In the genomic region with DNA sequence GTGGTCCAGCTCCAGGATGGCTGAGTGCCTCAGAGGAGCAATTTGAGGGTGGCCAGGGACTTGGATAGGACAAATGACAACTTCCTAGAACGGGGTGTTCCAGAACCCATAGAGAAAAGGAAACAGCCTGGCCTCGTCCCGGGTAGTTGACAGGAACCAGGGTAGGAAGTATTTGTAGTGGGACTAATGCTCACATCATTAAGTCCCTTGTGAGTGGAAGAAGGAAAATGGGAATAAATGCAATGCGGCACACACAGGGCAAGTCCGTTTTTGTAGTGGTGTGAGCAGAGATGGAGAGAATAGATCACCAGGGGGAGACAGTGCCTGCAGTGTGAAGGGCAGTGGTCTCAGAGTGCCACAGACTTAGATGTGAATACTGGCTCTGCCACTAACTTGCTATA, we compare ENCODE assay signal across 8 cellular contexts. TPM values are rescaled to one million over a fixed set of nuclear protein-coding genes. Genes with fewer than 3 reads are reported as not detected.
DNase-seq lines count a peak whose midpoint lies in the region; ATAC-seq, FAIRE-seq and TF ChIP-seq lines count a peak whose summit lies in the region.

No MANE protein-coding gene starts in this region.

- H3K4me1 ChIP-seq in A549: no peaks in the 10 kb centered on the region

- no peaks in the 10 kb centered on the region for H3K9me3 ChIP-seq in A549

- WGBS in A549 (ENCODE audit: missing lambda C conversion rate): 60% methylated on average over 5 of the region's 5 CpGs

- DNase-seq in A549 (ENCODE audit: low read depth in 1 of 2, low spot score in 1 of 2) (peak; percentile 43 to 68), GM13977 (ENCODE audit: low spot score) (no peak), SW480 (ENCODE audit: low spot score) (peak; percentile 65), Right ventricle myocardium superior (peak; percentile 50), ureter (ENCODE audit: low spot score) (no peak), NCI-H2081 treated with DMSO at 0.1 percent for 48 hours (lab: John Stamatoyannopoulos, UW) (no peak)
- DNase-seq in stimulated activated naive CD8-positive, alpha-beta T cell treated with anti-CD3 and anti-CD28 coated beads, Interleukin-15, Interleukin-2, amounts not matched to agents 100 U/mL and 50 U/mL, for 24 hours: peak; percentile 29
- DNase-seq in activated effector memory CD4-positive, alpha-beta T cell treated with anti-CD3 and anti-CD28 coated beads, Interleukin-2, amount 50 U/mL, for 16 hours: no peak

- H3K4me2 ChIP-seq in A549: no peak overlapping the region

- peak overlapping the region in 1 of 2 experiments; percentile 38; a peak in 2 of 6 replicates for H3K27ac ChIP-seq in A549

- intact Hi-C loops in Right ventricle myocardium superior (cut with DNase I): loop anchor here (2.0 kb wide), 1 partner anchor 340 kb away; no protein-coding TSS in a partner anchor

- peak; percentile 90 to 95 for TF ChIP-seq RAD21 in A549 (conservative IDR thresholded peaks at IDR 0.05 in 1 of 2, IDR thresholded peaks at IDR 0.05 in 1 of 2)

- no peak for TF ChIP-seq EP300 in A549 (IDR thresholded peaks at IDR 0.05)

- CTCF ChIA-PET in A549 (lab: Yijun Ruan, JAX): interaction anchor here (0.5 to 36.8 kb wide), 25 partner anchors 8 to 581 kb away, joined by 3 to 976 read pairs (median 4); partner anchors contain the start of genes TIMP4 and TSEN2

- POLR2A ChIA-PET in A549 (lab: Yijun Ruan, JAX): no interaction called here

- peak; percentile 67 for TF ChIP-seq CTCF in A549 (IDR thresholded peaks at IDR 0.05)
- TF ChIP-seq CTCF in GM13977 (IDR thresholded peaks at IDR 0.05; ENCODE audit: extremely low read depth, insufficient read depth, missing control alignments): peak; percentile 33

- FAIRE-seq in A549 (lab: Jason Lieb, UNC): no peak

- in situ Hi-C loops in GM13977 (cut with MboI; ENCODE audit: low pct_unique_long_range_greater_than_20kb, low sequenced_read_pairs, unreplicated experiment): loop anchor here (10.0 kb wide), 1 partner anchor 336 kb away; no protein-coding TSS in a partner anchor

- no peak for TF ChIP-seq POLR2A in A549 (IDR thresholded peaks at IDR 0.05; ENCODE audit: low read length)

- H3K4me3 ChIP-seq in A549: no peak overlapping the region

- ATAC-seq in A549 (peak; percentile 70 to 88; a peak in 5 of 6 replicates), Right ventricle myocardium superior (ENCODE audit: poor library complexity) (peak; percentile 40)
- ATAC-seq in stimulated activated naive CD8-positive, alpha-beta T cell treated with anti-CD3 and anti-CD28 coated beads, Interleukin-15, Interleukin-2, amounts not matched to agents 100 U/mL and 50 U/mL, for 24 hours: peak; percentile 76

TF ChIP-seq in A549, 52 proteins besides CTCF, POLR2A, EP300 and RAD21:
- peak; percentile 95 for TF ChIP-seq SMC3 (IDR thresholded peaks at IDR 0.05)
- TF ChIP-seq, protein P1, sequence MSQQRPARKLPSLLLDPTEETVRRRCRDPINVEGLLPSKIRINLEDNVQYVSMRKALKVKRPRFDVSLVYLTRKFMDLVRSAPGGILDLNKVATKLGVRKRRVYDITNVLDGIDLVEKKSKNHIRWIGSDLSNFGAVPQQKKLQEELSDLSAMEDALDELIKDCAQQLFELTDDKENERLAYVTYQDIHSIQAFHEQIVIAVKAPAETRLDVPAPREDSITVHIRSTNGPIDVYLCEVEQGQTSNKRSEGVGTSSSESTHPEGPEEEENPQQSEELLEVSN (IDR thresholded peaks at IDR 0.05; ENCODE audit: borderline replicate concordance, low read depth): no peak
- TF ChIP-seq, protein P2, sequence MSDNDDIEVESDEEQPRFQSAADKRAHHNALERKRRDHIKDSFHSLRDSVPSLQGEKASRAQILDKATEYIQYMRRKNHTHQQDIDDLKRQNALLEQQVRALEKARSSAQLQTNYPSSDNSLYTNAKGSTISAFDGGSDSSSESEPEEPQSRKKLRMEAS (IDR thresholded peaks at IDR 0.05): no peak
- TF ChIP-seq, protein P3, sequence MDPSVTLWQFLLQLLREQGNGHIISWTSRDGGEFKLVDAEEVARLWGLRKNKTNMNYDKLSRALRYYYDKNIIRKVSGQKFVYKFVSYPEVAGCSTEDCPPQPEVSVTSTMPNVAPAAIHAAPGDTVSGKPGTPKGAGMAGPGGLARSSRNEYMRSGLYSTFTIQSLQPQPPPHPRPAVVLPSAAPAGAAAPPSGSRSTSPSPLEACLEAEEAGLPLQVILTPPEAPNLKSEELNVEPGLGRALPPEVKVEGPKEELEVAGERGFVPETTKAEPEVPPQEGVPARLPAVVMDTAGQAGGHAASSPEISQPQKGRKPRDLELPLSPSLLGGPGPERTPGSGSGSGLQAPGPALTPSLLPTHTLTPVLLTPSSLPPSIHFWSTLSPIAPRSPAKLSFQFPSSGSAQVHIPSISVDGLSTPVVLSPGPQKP (IDR thresholded peaks at IDR 0.05; ENCODE audit: low read depth, low read length): no peak
- no peak for TF ChIP-seq ZFP36 (IDR thresholded peaks at IDR 0.05; ENCODE audit: borderline replicate concordance, partially characterized antibody)
- no peak for TF ChIP-seq CBX8 (IDR thresholded peaks at IDR 0.05)
- TF ChIP-seq ZNF302 (CRISPR knock-in tag; IDR thresholded peaks at IDR 0.05): no peak

RNA-seq across cellular contexts. Expression of gene TIMP4, which starts 19.6 kb away (rescaled TPM):
- 16.0 and 21.2 TPM in 2 replicates for polyA plus RNA-seq in A549 (2011; rRNA removed)
- 6.5 and 8.5 TPM in 2 replicates for polyA plus RNA-seq in A549 (2012; cell fraction: cytosol; rRNA removed)
- polyA plus RNA-seq in A549 (2012; cell fraction: nucleus; rRNA removed): 4.6 and 6.0 TPM in 2 replicates
- 13.1 to 18.5 TPM (median 15.7 TPM) in 3 replicates for polyA plus RNA-seq in A549 (2017; fragmentation: RNase III; extraction: RNeasy Plus Mini Kit Qiagen cat#74134 plus additional on column Dnase treatment)
- 27.4 and 28.2 TPM in 2 replicates for polyA minus RNA-seq in A549 (2011; rRNA and poly(A)+ RNA removed)
- 17.4 TPM for total RNA-seq in Right ventricle myocardium superior
- total RNA-seq in ureter: 16.5 TPM

Comparison
In these comparisons a context has a peak if more than half of its experiments do, and no peak if none do; other contexts are left out.
1. DNase-seq: peak in A549 (2 of 2), SW480 (single experiment), Right ventricle myocardium superior (single experiment) and stimulated activated naive CD8-positive, alpha-beta T cell treated with anti-CD3 and anti-CD28 coated beads, Interleukin-15, Interleukin-2, amounts not matched to agents 100 U/mL and 50 U/mL, for 24 hours (single experiment); none in GM13977 (single experiment), ureter (single experiment), activated effector memory CD4-positive, alpha-beta T cell treated with anti-CD3 and anti-CD28 coated beads, Interleukin-2, amount 50 U/mL, for 16 hours (single experiment) and NCI-H2081 treated with DMSO at 0.1 percent for 48 hours (single experiment).
2. Peak in every context shown above with its lines, with median percentiles within 50 percentile points of each other: ATAC-seq.